9 cellular contexts compared by ENCODE assay signal in the genomic region with DNA sequence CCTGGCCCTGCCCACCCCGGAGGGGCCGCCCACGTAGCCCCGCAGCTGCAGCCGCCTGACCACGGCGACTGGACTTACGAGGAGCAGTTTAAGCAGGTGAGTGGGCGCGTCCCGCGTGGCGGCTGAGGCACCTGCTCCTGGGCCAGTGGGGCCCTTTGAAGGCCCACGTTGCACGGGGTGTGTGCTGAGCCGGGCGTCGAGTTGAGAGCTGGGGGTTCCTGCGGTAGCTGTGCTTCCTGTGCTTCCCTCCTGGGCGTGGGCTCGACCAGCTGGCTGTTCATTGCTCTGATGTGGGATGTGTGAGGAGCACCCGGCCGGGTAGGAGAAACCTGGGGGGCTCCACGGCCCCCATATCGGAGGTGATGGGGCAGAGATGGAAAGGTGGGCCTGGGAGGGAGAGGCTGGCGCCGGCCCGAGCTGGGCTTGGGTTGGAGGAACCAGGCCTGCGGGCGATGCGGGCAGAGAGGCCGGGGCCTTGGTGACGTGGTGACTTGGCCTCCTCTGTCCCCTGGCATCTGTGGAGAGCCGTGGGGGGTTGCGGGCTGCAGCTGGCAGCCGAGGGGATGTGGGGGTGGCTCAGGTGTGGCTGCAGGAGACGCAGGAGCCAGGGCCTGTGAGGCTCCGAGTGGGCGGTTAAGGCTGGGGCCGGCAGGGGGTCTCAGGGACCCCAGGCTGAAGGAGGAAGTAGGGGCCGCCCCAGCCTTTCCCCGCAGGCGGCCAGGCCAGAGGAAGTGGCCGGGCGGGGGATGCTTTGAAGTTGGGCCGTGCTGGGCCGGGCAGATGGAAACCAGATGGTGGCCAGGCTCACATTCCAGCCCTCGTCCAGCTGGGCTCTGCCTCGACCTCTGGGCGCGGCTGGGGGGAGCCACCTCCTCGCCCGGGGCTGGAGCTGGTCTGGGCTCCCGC. TPM values are rescaled to one million over a fixed set of nuclear protein-coding genes. Genes with fewer than 3 reads are reported as not detected.
DNase-seq lines count a peak whose midpoint lies in the region; ATAC-seq and TF ChIP-seq lines count a peak whose summit lies in the region.
"Had no signal": no experiment of that assay in that cellular context is flagged by ENCODE, and none has a peak within 500 bp of the region (broad histone marks: within the 10 kb centered on the region; RNA-seq: fewer than 3 reads in every experiment).

No MANE protein-coding gene starts in this region.

- POLR2A ChIA-PET in GM10248 (lab: Yijun Ruan, JAX) (interaction anchor here (0.8 to 1.6 kb wide), 2 partner anchors 15 to 341 kb away, joined by 3 to 8 read pairs; no protein-coding TSS in a partner anchor), SK-N-SH (lab: Yijun Ruan, JAX) (interaction anchor here (0.6 to 1.2 kb wide), 2 partner anchors 12 to 51 kb away, joined by 3 to 5 read pairs; a partner anchor contains a TSS)

- ATAC-seq in memory B cell (ENCODE audit: low read depth) (peak; percentile 74), aorta (ENCODE audit: low FRiP score) (peak; percentile 54), HG03159 (IDR thresholded peaks at IDR 0.05; ENCODE audit: unreplicated experiment) (no peak)

- H3K79me2 ChIP-seq in SK-N-SH (ENCODE audit: insufficient read depth), result peaks cover 37% of the 10 kb centered on the region

- peaks cover 17% of the 10 kb centered on the region for H3K4me1 Mint-ChIP-seq in memory B cell

- peak in 1 of 2 experiments; percentile 85; a peak in 2 of 4 replicates for TF ChIP-seq EP300 in SK-N-SH (IDR thresholded peaks at IDR 0.05; ENCODE audit: borderline replicate concordance in 1 of 2, low read depth in 1 of 2, low read length in 1 of 2)

- H3K4me2 ChIP-seq in SK-N-SH, result peak overlapping the region; percentile 83

- H3K36me3 Mint-ChIP-seq in memory B cell, result peaks cover 6% of the 10 kb centered on the region

- H3K9me2 ChIP-seq in SK-N-SH, result no peaks in the 10 kb centered on the region

- H3K9me3 ChIP-seq in SK-N-SH (no peaks in the 10 kb centered on the region), aorta (ENCODE audit: control insufficient read depth, low read length) (no peaks in the 10 kb centered on the region)
- H3K9me3 ChIP-seq: SJSA1 had no signal

- CTCF ChIA-PET in GM10248 (lab: Yijun Ruan, JAX) (interaction anchor here (0.8 to 2.0 kb wide), 7 partner anchors 10 to 72 kb away, joined by 3 to 10 read pairs (median 3); a partner anchor contains a TSS), SK-N-SH (lab: Yijun Ruan, JAX) (interaction anchor here (0.7 to 2.4 kb wide), 9 partner anchors 10 to 312 kb away, joined by 3 to 16 read pairs (median 3); a partner anchor contains a TSS)

- H3K27ac Mint-ChIP-seq in memory B cell, result peak overlapping the region; percentile 88

- H3K27ac ChIP-seq in SK-N-SH (ENCODE audit: low read depth in 2 of 2, low read length in 1 of 2) (peak overlapping the region; percentile 54 to 89), aorta (ENCODE audit: low read depth in 1 of 2, low read length in 2 of 2) (no peak overlapping the region)
- H3K27ac ChIP-seq: SJSA1 had no signal

- peak overlapping the region; percentile 1 to 46; a peak in 3 of 4 replicates for H3K4me3 ChIP-seq in SK-N-SH (ENCODE audit: low read depth in 2 of 2, low read length in 1 of 2)
- H3K4me3 ChIP-seq in choroid plexus epithelial cell (ENCODE audit: low read depth, low read length), result peak overlapping the region; percentile 37
- no peak overlapping the region for H3K4me3 ChIP-seq in aorta (ENCODE audit: low read length in 2 of 2)
- H3K4me3 ChIP-seq: SJSA1 had no signal

- peak overlapping the region; percentile 49 for H3K9ac ChIP-seq in SK-N-SH

- peaks cover 6% of the 10 kb centered on the region for H3F3A ChIP-seq in SK-N-SH (replicated peaks; ENCODE audit: insufficient read depth)

- intact Hi-C loops in aorta (cut with DNase I), result no loop called here

- H3K36me3 ChIP-seq in SK-N-SH (replicated peaks in 1 of 2; ENCODE audit: control insufficient read depth in 1 of 2, insufficient read depth in 2 of 2, low read length in 1 of 2) (peaks cover 0 to 9% of the 10 kb centered on the region in 2 experiments), aorta (ENCODE audit: control insufficient read depth in 1 of 2, insufficient read depth in 2 of 2, low read length in 1 of 2) (no peaks in the 10 kb centered on the region)

- DNase-seq in GM10248 (ENCODE audit: extremely low spot score) (peak; percentile 59), SK-N-SH (peak; percentile 94), choroid plexus epithelial cell (ENCODE audit: low read depth) (peak; percentile 98), memory B cell (ENCODE audit: low spot score in 2 of 2) (no peak), aorta (peak in 1 of 2 donors; percentile 86), middle frontal gyrus (ENCODE audit: extremely low spot score, low spot score) (no peak), NAMALWA (ENCODE audit: low spot score) (no peak)

- TF ChIP-seq CTCF in GM10248 (IDR thresholded peaks at IDR 0.05; ENCODE audit: control extremely low read depth, extremely low read depth, low read depth, missing control alignments) (no peak), SK-N-SH (IDR thresholded peaks at IDR 0.05) (no peak), choroid plexus epithelial cell (conservative IDR thresholded peaks at IDR 0.05; ENCODE audit: low read depth, low read length) (no peak)

- no peaks in the 10 kb centered on the region for H4K20me1 ChIP-seq in SK-N-SH (ENCODE audit: insufficient read depth)

- peak overlapping the region; percentile 79 for H3K4me3 Mint-ChIP-seq in memory B cell

- peaks cover 13 to 40% of the 10 kb centered on the region in 2 experiments; a peak in 2 of 4 replicates for H3K4me1 ChIP-seq in SK-N-SH (ENCODE audit: control insufficient read depth in 1 of 2, insufficient read depth in 2 of 2, low read depth in 1 of 2, low read length in 1 of 2)
- H3K4me1 ChIP-seq in aorta (ENCODE audit: control insufficient read depth in 1 of 2, insufficient read depth in 2 of 2, low read length in 2 of 2), result peaks cover 0 to 1% of the 10 kb centered on the region in 2 donors

- no peak for TF ChIP-seq RAD21 in SK-N-SH (IDR thresholded peaks at IDR 0.05; ENCODE audit: low read length)

- 36% methylated on average over 20 of the region's 54 CpGs for WGBS in SK-N-SH (ENCODE audit: low lambda C conversion rate)
- WGBS in aorta, 2 donors, result 63 to 72% methylated on average over 50 to 54 of the region's 54 CpGs

- H3K9me3 Mint-ChIP-seq in memory B cell, result no peaks in the 10 kb centered on the region

- H3K27me3 ChIP-seq in SK-N-SH (ENCODE audit: insufficient read depth), result no peaks in the 10 kb centered on the region
- no peaks in the 10 kb centered on the region for H3K27me3 ChIP-seq in aorta (ENCODE audit: control insufficient read depth in 1 of 2, insufficient read depth in 2 of 2, low read length in 1 of 2)
- H3K27me3 ChIP-seq: SJSA1 had no signal

- no peak overlapping the region for H2AFZ ChIP-seq in SK-N-SH (ENCODE audit: low read depth)

- no peaks in the 10 kb centered on the region for H3K27me3 Mint-ChIP-seq in memory B cell

TF ChIP-seq in SK-N-SH, 30 proteins besides CTCF, POLR2A, EP300 and RAD21 (continues in another document):
- TF ChIP-seq TCF12 (IDR thresholded peaks at IDR 0.05), result peak; percentile 99
- TF ChIP-seq ELF1 (IDR thresholded peaks at IDR 0.05), result peak; percentile 55; the same call in 1 of the 2 replicates
- TF ChIP-seq, protein P1, sequence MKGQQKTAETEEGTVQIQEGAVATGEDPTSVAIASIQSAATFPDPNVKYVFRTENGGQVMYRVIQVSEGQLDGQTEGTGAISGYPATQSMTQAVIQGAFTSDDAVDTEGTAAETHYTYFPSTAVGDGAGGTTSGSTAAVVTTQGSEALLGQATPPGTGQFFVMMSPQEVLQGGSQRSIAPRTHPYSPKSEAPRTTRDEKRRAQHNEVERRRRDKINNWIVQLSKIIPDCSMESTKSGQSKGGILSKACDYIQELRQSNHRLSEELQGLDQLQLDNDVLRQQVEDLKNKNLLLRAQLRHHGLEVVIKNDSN (IDR thresholded peaks at IDR 0.05; ENCODE audit: borderline replicate concordance, low read depth), result peak; percentile 45; the same call in 1 of the 2 replicates
- no peak for TF ChIP-seq NRF1 (IDR thresholded peaks at IDR 0.05; ENCODE audit: low read depth, low read length)
- TF ChIP-seq, protein P2, sequence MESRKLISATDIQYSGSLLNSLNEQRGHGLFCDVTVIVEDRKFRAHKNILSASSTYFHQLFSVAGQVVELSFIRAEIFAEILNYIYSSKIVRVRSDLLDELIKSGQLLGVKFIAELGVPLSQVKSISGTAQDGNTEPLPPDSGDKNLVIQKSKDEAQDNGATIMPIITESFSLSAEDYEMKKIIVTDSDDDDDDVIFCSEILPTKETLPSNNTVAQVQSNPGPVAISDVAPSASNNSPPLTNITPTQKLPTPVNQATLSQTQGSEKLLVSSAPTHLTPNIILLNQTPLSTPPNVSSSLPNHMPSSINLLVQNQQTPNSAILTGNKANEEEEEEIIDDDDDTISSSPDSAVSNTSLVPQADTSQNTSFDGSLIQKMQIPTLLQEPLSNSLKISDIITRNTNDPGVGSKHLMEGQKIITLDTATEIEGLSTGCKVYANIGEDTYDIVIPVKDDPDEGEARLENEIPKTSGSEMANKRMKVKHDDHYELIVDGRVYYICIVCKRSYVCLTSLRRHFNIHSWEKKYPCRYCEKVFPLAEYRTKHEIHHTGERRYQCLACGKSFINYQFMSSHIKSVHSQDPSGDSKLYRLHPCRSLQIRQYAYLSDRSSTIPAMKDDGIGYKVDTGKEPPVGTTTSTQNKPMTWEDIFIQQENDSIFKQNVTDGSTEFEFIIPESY (IDR thresholded peaks at IDR 0.05; ENCODE audit: borderline replicate concordance, low read depth), result no peak

RNA-seq across cellular contexts. Expression of a gene that starts 7.1 kb away (rescaled TPM):
- polyA plus RNA-seq in SK-N-SH (2012; rRNA removed) (4.4 and 8.6 TPM in 2 replicates), aorta (1 to 10 TPM in 1 of 2 donors, under 1 TPM in 1; 0.97 to 1.3 TPM)
- 1.4 and 3.3 TPM in 2 replicates for polyA plus RNA-seq in SK-N-SH (2012; cell fraction: cytosol; rRNA removed)
- polyA plus RNA-seq in SK-N-SH (2012; cell fraction: nucleus; rRNA removed), result 14.1 and 16.6 TPM in 2 replicates
- 10 to 100 TPM in 1 of 2 donors, 1 to 10 TPM in 1; 9.3 to 13.8 TPM for total RNA-seq in aorta

RNA-seq across cellular contexts. Expression of a gene that starts 15.8 kb away (rescaled TPM):
- polyA plus RNA-seq in SK-N-SH (2012; rRNA removed), result not detected in 2 replicates
- polyA plus RNA-seq in SK-N-SH (2012; cell fraction: cytosol; rRNA removed), result 0.03 TPM in 1 of 2 replicates, not detected in the other
- polyA plus RNA-seq in SK-N-SH (2012; cell fraction: nucleus; rRNA removed), result 0.04 TPM in 1 of 2 replicates, not detected in the other
- total RNA-seq in aorta, result not detected
- not detected for polyA plus RNA-seq in aorta
- total RNA-seq: SJSA1 had no signal

RNA-seq across cellular contexts. Expression of a gene that starts 19.9 kb away (rescaled TPM):
- polyA plus RNA-seq in SK-N-SH (2012; rRNA removed), result 39.2 and 41.4 TPM in 2 replicates
- 19.6 and 30.3 TPM in 2 replicates for polyA plus RNA-seq in SK-N-SH (2012; cell fraction: cytosol; rRNA removed)
- 46.7 and 47.9 TPM in 2 replicates for polyA plus RNA-seq in SK-N-SH (2012; cell fraction: nucleus; rRNA removed)
- total RNA-seq in aorta, result 10 to 100 TPM; 41.6 to 43.8 TPM
- 10 to 100 TPM; 19.7 to 36.2 TPM for polyA plus RNA-seq in aorta

RNA-seq across cellular contexts. Expression of a gene that starts 39.6 kb away (rescaled TPM):
- polyA plus RNA-seq in SK-N-SH (2012; rRNA removed) (not detected in 2 replicates), aorta (not detected)
- polyA plus RNA-seq in SK-N-SH (2012; cell fraction: cytosol; rRNA removed), result not detected in 2 replicates
- not detected in 2 replicates for polyA plus RNA-seq in SK-N-SH (2012; cell fraction: nucleus; rRNA removed)
- total RNA-seq in aorta, result not detected
- total RNA-seq: SJSA1 had no signal

RNA-seq across cellular contexts. Expression of a gene that starts 39.9 kb away (rescaled TPM):
- 30.0 and 40.6 TPM in 2 replicates for polyA plus RNA-seq in SK-N-SH (2012; rRNA removed)
- polyA plus RNA-seq in SK-N-SH (2012; cell fraction: cytosol; rRNA removed), result 12.5 and 22.8 TPM in 2 replicates
- polyA plus RNA-seq in SK-N-SH (2012; cell fraction: nucleus; rRNA removed), result 49.0 and 102 TPM in 2 replicates
- 10 to 100 TPM; 31.5 to 36.5 TPM for total RNA-seq in aorta
- 100 to 1,000 TPM in 1 of 2 donors, 10 to 100 TPM in 1; 22.9 to 165 TPM for polyA plus RNA-seq in aorta

Comparison
In these comparisons a context has a peak if more than half of its experiments do, and no peak if none do; other contexts are left out.
1. DNase-seq: peak in GM10248 (single experiment), SK-N-SH (single experiment) and choroid plexus epithelial cell (single experiment); none in memory B cell (0 of 2), middle frontal gyrus (single experiment) and NAMALWA (single experiment).
2. H3K27ac ChIP-seq: peak in SK-N-SH (2 of 2); none in aorta (0 of 2).
3. H3K4me3 ChIP-seq: peak in SK-N-SH (2 of 2) and choroid plexus epithelial cell (single experiment); none in aorta (0 of 2).